Comparison of ENCODE assay signal across 20 cellular contexts in the genomic region with DNA sequence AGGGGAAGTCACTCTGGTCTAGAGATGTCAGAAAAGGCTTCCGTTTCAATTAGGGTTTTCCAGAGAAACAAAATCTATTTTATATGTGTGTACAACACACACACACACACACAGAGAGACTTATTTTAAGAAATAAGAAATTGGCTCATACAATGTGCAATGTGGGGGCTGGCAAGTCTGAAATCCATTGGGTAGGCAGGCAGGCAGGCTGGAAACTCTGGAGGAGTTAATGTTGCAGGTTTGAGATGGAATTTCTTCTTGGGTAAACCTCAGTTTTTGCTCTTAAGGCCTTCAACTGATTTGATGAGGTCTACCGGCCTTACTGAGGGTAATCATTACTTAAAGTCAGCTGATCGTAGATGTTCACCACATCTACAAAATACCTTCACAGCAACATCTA.
DNase-seq lines count a peak whose midpoint lies in the region; ATAC-seq and TF ChIP-seq lines count a peak whose summit lies in the region.
"Had no signal": no experiment of that assay in that cellular context is flagged by ENCODE, and none has a peak within 500 bp of the region (broad histone marks: within the 10 kb centered on the region; RNA-seq: fewer than 3 reads in every experiment).

No MANE protein-coding gene starts in this region.

- H2BK15ac ChIP-seq in mesenchymal stem cell (ENCODE audit: low read depth, poor library complexity, severe bottlenecking): no peak overlapping the region

- no peak overlapping the region for H2AFZ ChIP-seq in mesenchymal stem cell (ENCODE audit: low read depth, low read length)

- H3K18ac ChIP-seq in mesenchymal stem cell (ENCODE audit: low read depth in 1 of 2, low read length in 2 of 2): no peak overlapping the region

- H3K4me3 ChIP-seq in WERI-Rb-1 (ENCODE audit: low read depth, low read length) (no peak overlapping the region), mesenchymal stem cell (ENCODE audit: insufficient read depth in 1 of 2, low read depth in 1 of 2, low read length in 2 of 2) (no peak overlapping the region)
- H3K4me3 ChIP-seq: A549; BLaER1 treated with 17β-estradiol and CSF1 and Interleukin-3, amounts not matched to agents 10 nM and 100 nM; GM12878 had no signal

- TF ChIP-seq CTCF in WERI-Rb-1 (IDR thresholded peaks at IDR 0.05; ENCODE audit: low read depth, low read length): no peak

- 88% methylated on average over 2 of the region's 3 CpGs for WGBS in mesenchymal stem cell

- no peaks in the 10 kb centered on the region for H3K27me3 ChIP-seq in WERI-Rb-1 (ENCODE audit: insufficient read depth, low read depth, severe bottlenecking)
- no peaks in the 10 kb centered on the region for H3K27me3 ChIP-seq in mesenchymal stem cell (ENCODE audit: control insufficient read depth in 1 of 2, insufficient read depth in 1 of 2, low read length in 2 of 2)
- H3K27me3 ChIP-seq: BE2C; BLaER1 treated with 17β-estradiol and CSF1 and Interleukin-3, amounts not matched to agents 10 nM and 100 nM had no signal

- ATAC-seq in GM21619 (IDR thresholded peaks at IDR 0.05; ENCODE audit: unreplicated experiment) (no peak), HG03432 (IDR thresholded peaks at IDR 0.05; ENCODE audit: unreplicated experiment) (no peak)
- ATAC-seq: A549, GM12878 had no signal

- no peak overlapping the region for H3K4me2 ChIP-seq in mesenchymal stem cell (ENCODE audit: low read length, poor library complexity, severe bottlenecking)
- H3K4me2 ChIP-seq: A549; BLaER1 treated with 17β-estradiol and CSF1 and Interleukin-3, amounts not matched to agents 10 nM and 100 nM had no signal

- no peak overlapping the region for H3K4ac ChIP-seq in mesenchymal stem cell (ENCODE audit: low read depth in 1 of 2, low read length in 2 of 2)

- H3K36me3 ChIP-seq in WERI-Rb-1 (no peaks in the 10 kb centered on the region), mesenchymal stem cell (ENCODE audit: control insufficient read depth in 1 of 2, insufficient read depth in 2 of 2, low read depth in 1 of 2, low read length in 2 of 2) (no peaks in the 10 kb centered on the region)
- H3K36me3 ChIP-seq: BE2C; BLaER1 treated with 17β-estradiol and CSF1 and Interleukin-3, amounts not matched to agents 10 nM and 100 nM had no signal

- H4K8ac ChIP-seq in mesenchymal stem cell (ENCODE audit: low read length): no peak overlapping the region

- H3K9me3 ChIP-seq in WERI-Rb-1 (ENCODE audit: severe bottlenecking): peaks cover 4% of the 10 kb centered on the region
- H3K9me3 ChIP-seq in mesenchymal stem cell (ENCODE audit: control insufficient read depth, low read length): no peaks in the 10 kb centered on the region
- H3K9me3 ChIP-seq: BE2C; BLaER1 treated with 17β-estradiol and CSF1 and Interleukin-3, amounts not matched to agents 10 nM and 100 nM had no signal

- no peak overlapping the region for H2BK12ac ChIP-seq in mesenchymal stem cell (ENCODE audit: low read length in 2 of 2)

- H3K4me1 ChIP-seq in mesenchymal stem cell (ENCODE audit: control insufficient read depth, insufficient read depth, low read depth, low read length): no peaks in the 10 kb centered on the region
- H3K4me1 ChIP-seq: A549; BE2C; BLaER1 treated with 17β-estradiol and CSF1 and Interleukin-3, amounts not matched to agents 10 nM and 100 nM had no signal

- DNase-seq in NCI-H82 (lab: John Stamatoyannopoulos, UW) (peak; percentile 63), WERI-Rb-1 (no peak), mesenchymal stem cell (no peak), superior temporal gyrus (ENCODE audit: extremely low spot score) (peak; percentile 37), HPDE6-E6E7 (ENCODE audit: extremely low spot score) (no peak)
- DNase-seq: 8988T; ACHN; AML-193; BE2C; CD4-positive, alpha-beta T cell; CD8-positive, alpha-beta memory T cell; DMS153; DND-41; GOT3; HCEC 1CT had no signal

- no peak overlapping the region for H4K91ac ChIP-seq in mesenchymal stem cell (ENCODE audit: low read length)

- peak overlapping the region; percentile 72; the same call in 1 of the 2 replicates for H3K27ac ChIP-seq in WERI-Rb-1
- peak overlapping the region; percentile 53 for H3K27ac ChIP-seq in mesenchymal stem cell (ENCODE audit: low read length, poor library complexity, severe bottlenecking)
- H3K27ac ChIP-seq: A549; BLaER1 treated with 17β-estradiol and CSF1 and Interleukin-3, amounts not matched to agents 10 nM and 100 nM had no signal

- no peak overlapping the region for H2AK5ac ChIP-seq in mesenchymal stem cell (ENCODE audit: low read length, severe bottlenecking)

- no peak overlapping the region for H2BK120ac ChIP-seq in mesenchymal stem cell (ENCODE audit: low read depth, low read length)

- no peak overlapping the region for H3K9ac ChIP-seq in mesenchymal stem cell (ENCODE audit: low read length)
- H3K9ac ChIP-seq: BLaER1 treated with 17β-estradiol and CSF1 and Interleukin-3, amounts not matched to agents 10 nM and 100 nM had no signal

- no peak overlapping the region for H2BK5ac ChIP-seq in mesenchymal stem cell (ENCODE audit: low read depth, low read length, poor library complexity, severe bottlenecking)

- no peaks in the 10 kb centered on the region for H3K79me1 ChIP-seq in mesenchymal stem cell (replicated peaks; ENCODE audit: low read length, poor library complexity, severe bottlenecking)

- no peak overlapping the region for H3K23ac ChIP-seq in mesenchymal stem cell (ENCODE audit: low read length in 2 of 2)

- no peak overlapping the region for H3K14ac ChIP-seq in mesenchymal stem cell (ENCODE audit: low read length in 2 of 2)

Comparison
In these comparisons a context has a peak if more than half of its experiments do, and no peak if none do; other contexts are left out.
1. DNase-seq: peak in NCI-H82 (single experiment) and superior temporal gyrus (single experiment); none in WERI-Rb-1 (single experiment), mesenchymal stem cell (single experiment) and HPDE6-E6E7 (single experiment).